In genomic region chr6:8017276-8017701, GRCh38 we compare ENCODE assay signal across 12 cellular contexts. TPM values are rescaled to one million over a fixed set of nuclear protein-coding genes. Genes with fewer than 3 reads are reported as not detected.
DNase-seq lines count a peak whose midpoint lies in the region; ATAC-seq and TF ChIP-seq lines count a peak whose summit lies in the region.
"Had no signal": no experiment of that assay in that cellular context is flagged by ENCODE, and none has a peak within 500 bp of the region (broad histone marks: within the 10 kb centered on the region; RNA-seq: fewer than 3 reads in every experiment).

No MANE protein-coding gene starts in this region.

- TF ChIP-seq CTCF in foreskin keratinocyte (conservative IDR thresholded peaks at IDR 0.05) = no peak

- peaks cover 0 to 16% (median 9%) of the 10 kb centered on the region in 4 donors for H3K4me1 Mint-ChIP-seq in CD4-positive, CD25-positive, alpha-beta regulatory T cell
- no peaks in the 10 kb centered on the region for H3K4me1 Mint-ChIP-seq in activated naive CD8-positive, alpha-beta T cell treated with anti-CD3 and anti-CD28 coated beads for 36 hours

- peak overlapping the region; percentile 75 for H3K27ac ChIP-seq in CD4-positive, CD25-positive, alpha-beta regulatory T cell (ENCODE audit: insufficient read depth, low read length, poor library complexity, severe bottlenecking)
- H3K27ac ChIP-seq in foreskin keratinocyte (no peak overlapping the region), aorta (ENCODE audit: low read depth in 1 of 2, low read length in 2 of 2) (no peak overlapping the region)
- H3K27ac ChIP-seq: hepatocyte, VCaP had no signal

- H3K27me3 ChIP-seq in CD4-positive, CD25-positive, alpha-beta regulatory T cell (ENCODE audit: control insufficient read depth, insufficient read depth, low read length) = no peaks in the 10 kb centered on the region
- H3K27me3 ChIP-seq in foreskin keratinocyte (no peaks in the 10 kb centered on the region), aorta (ENCODE audit: control insufficient read depth in 1 of 2, insufficient read depth in 2 of 2, low read length in 1 of 2) (no peaks in the 10 kb centered on the region)
- H3K27me3 ChIP-seq: hepatocyte had no signal

- H3K9me3 ChIP-seq in CD4-positive, CD25-positive, alpha-beta regulatory T cell (ENCODE audit: control insufficient read depth in 2 of 2, low read length in 2 of 2) = no peaks in the 10 kb centered on the region
- H3K9me3 ChIP-seq in aorta (ENCODE audit: control insufficient read depth, low read length) = no peaks in the 10 kb centered on the region

- peaks cover 16% of the 10 kb centered on the region for H3K36me3 ChIP-seq in CD4-positive, CD25-positive, alpha-beta regulatory T cell (ENCODE audit: control insufficient read depth, insufficient read depth, low read length)
- H3K36me3 ChIP-seq in aorta (ENCODE audit: control insufficient read depth in 1 of 2, insufficient read depth in 2 of 2, low read length in 1 of 2) = peaks cover 0 to 2% of the 10 kb centered on the region in 2 donors

- peak overlapping the region; percentile 67 for H3K4me3 ChIP-seq in CD4-positive, CD25-positive, alpha-beta regulatory T cell (ENCODE audit: low read depth, low read length)
- H3K4me3 ChIP-seq in aorta (ENCODE audit: low read length in 2 of 2) = no peak overlapping the region
- H3K4me3 ChIP-seq: hepatocyte had no signal

- H3K27ac Mint-ChIP-seq in CD4-positive, CD25-positive, alpha-beta regulatory T cell = peak overlapping the region in 1 of 3 donors; percentile 59
- peak overlapping the region; percentile 11 for H3K27ac Mint-ChIP-seq in activated naive CD8-positive, alpha-beta T cell treated with anti-CD3 and anti-CD28 coated beads for 36 hours

- WGBS in aorta, 2 donors = 78 to 82% methylated on average over 9 of the region's 9 CpGs

- H3K36me3 Mint-ChIP-seq in CD4-positive, CD25-positive, alpha-beta regulatory T cell = peaks cover 35% of the 10 kb centered on the region
- peaks cover 25% of the 10 kb centered on the region for H3K36me3 Mint-ChIP-seq in activated naive CD8-positive, alpha-beta T cell treated with anti-CD3 and anti-CD28 coated beads for 36 hours

- peak overlapping the region in 1 of 4 donors; percentile 84 for H3K4me3 Mint-ChIP-seq in CD4-positive, CD25-positive, alpha-beta regulatory T cell
- H3K4me3 Mint-ChIP-seq in activated naive CD8-positive, alpha-beta T cell treated with anti-CD3 and anti-CD28 coated beads for 36 hours = no peak overlapping the region

- peaks cover 0 to 3% (median 0%) of the 10 kb centered on the region in 7 donors for H3K9me3 Mint-ChIP-seq in CD4-positive, CD25-positive, alpha-beta regulatory T cell
- peaks cover 2% of the 10 kb centered on the region for H3K9me3 Mint-ChIP-seq in activated naive CD8-positive, alpha-beta T cell treated with anti-CD3 and anti-CD28 coated beads for 36 hours

- peak in 1 of 2 donors; percentile 85 for ATAC-seq in CD4-positive, CD25-positive, alpha-beta regulatory T cell (ENCODE audit: low read depth in 2 of 2)
- ATAC-seq in GM18907 (IDR thresholded peaks at IDR 0.05; ENCODE audit: unreplicated experiment) = peak; percentile 85
- ATAC-seq in HG03039 (IDR thresholded peaks at IDR 0.05; ENCODE audit: unreplicated experiment) = peak; percentile 54
- ATAC-seq in foreskin keratinocyte = no peak
- ATAC-seq in aorta (ENCODE audit: low FRiP score) = no peak

- DNase-seq in CD4-positive, CD25-positive, alpha-beta regulatory T cell = peak in 1 of 3 donors; percentile 6
- no peak for DNase-seq in activated naive CD8-positive, alpha-beta T cell treated with anti-CD3 and anti-CD28 coated beads for 36 hours
- DNase-seq in foreskin keratinocyte = no peak
- DNase-seq in head of caudate nucleus = no peak
- DNase-seq in occipital lobe (lab: John Stamatoyannopoulos, UW) = no peak
- no peak for DNase-seq in aorta
- DNase-seq: NCI-H446; stimulated activated naive CD4-positive, alpha-beta T cell had no signal

- intact Hi-C loops in head of caudate nucleus (cut with DNase I) = no loop called here
- intact Hi-C loops in aorta (cut with DNase I) = no loop called here

- H3K27me3 Mint-ChIP-seq in CD4-positive, CD25-positive, alpha-beta regulatory T cell = no peaks in the 10 kb centered on the region
- H3K27me3 Mint-ChIP-seq in activated naive CD8-positive, alpha-beta T cell treated with anti-CD3 and anti-CD28 coated beads for 36 hours = no peaks in the 10 kb centered on the region

- H3K4me1 ChIP-seq in CD4-positive, CD25-positive, alpha-beta regulatory T cell (ENCODE audit: control insufficient read depth, insufficient read depth, low read length, poor library complexity, severe bottlenecking) = no peaks in the 10 kb centered on the region
- peaks cover 9% of the 10 kb centered on the region for H3K4me1 ChIP-seq in foreskin keratinocyte
- no peaks in the 10 kb centered on the region for H3K4me1 ChIP-seq in aorta (ENCODE audit: control insufficient read depth in 1 of 2, insufficient read depth in 2 of 2, low read length in 2 of 2)

RNA-seq across cellular contexts. Expression of gene BLOC1S5, which starts 46.9 kb away (rescaled TPM):
- 11.3 TPM for total RNA-seq in CD4-positive, CD25-positive, alpha-beta regulatory T cell
- 10 to 100 TPM; 23.2 to 31.9 (median 28.9) TPM for polyA plus RNA-seq in CD4-positive, CD25-positive, alpha-beta regulatory T cell
- total RNA-seq in activated naive CD8-positive, alpha-beta T cell treated with anti-CD3 and anti-CD28 coated beads for 36 hours = 10 to 100 TPM; 20.5 to 24.4 TPM
- total RNA-seq in foreskin keratinocyte (11.5 TPM in 2 replicates), occipital lobe (21.2 TPM), aorta (10 to 100 TPM; 11.6 to 24.0 TPM)
- polyA plus RNA-seq in foreskin keratinocyte (4.3 and 4.7 TPM in 2 replicates), aorta (1 to 10 TPM; 7.6 to 7.8 TPM)

Comparison
In these comparisons a context has a peak if more than half of its experiments do, and no peak if none do; other contexts are left out.
1. ATAC-seq: peak in GM18907 (single experiment) and HG03039 (single experiment); none in foreskin keratinocyte (single experiment) and aorta (single experiment).